Comparison of ENCODE assay signal across 29 cellular contexts in genomic region chr14:87156878-87157277, GRCh38.
"Had no signal": no experiment of that assay in that cellular context is flagged by ENCODE, and none has a peak within 500 bp of the region (broad histone marks: within the 10 kb centered on the region; RNA-seq: fewer than 3 reads in every experiment).

No MANE protein-coding gene starts in this region.

- ATAC-seq: left colon; left lung; lower lobe of right lung; mucosa of descending colon; naive thymus-derived CD4-positive, alpha-beta T cell; natural killer cell treated with Interleukin-12 subunit alpha and Interleukin-12 subunit beta and Interleukin-15 and Interleukin-18, amount 100 ng/mL, for 72 hours; pancreas; right cardiac atrium; sciatic nerve; stimulated activated effector memory CD8-positive, alpha-beta T cell treated with anti-CD3 and anti-CD28 coated beads, Interleukin-12 subunit alpha, Interleukin-12 subunit beta, amount 100 ng/mL, for 72 hours had no signal

- H3K27me3 ChIP-seq: left lung, pancreas, suprapubic skin, tibial artery, uterus had no signal

- H3K36me3 ChIP-seq: left lung, lower lobe of right lung, pancreas, prostate gland, suprapubic skin, thoracic aorta, tibial artery, uterus had no signal

- H3K4me1 ChIP-seq: left lung, lower lobe of right lung, prostate gland, suprapubic skin, tibial artery had no signal

- H3K4me3 ChIP-seq: left lung, lower lobe of right lung, mucosa of descending colon, pancreas, prostate gland, skin epidermis, suprapubic skin, thoracic aorta, tibial artery, uterus had no signal

- FAIRE-seq: islet of Langerhans had no signal

- H3K27ac ChIP-seq: left lung, lower lobe of right lung, pancreas, prostate gland, skin epidermis, suprapubic skin, thoracic aorta, tibial artery, uterus had no signal

- DNase-seq: hypothalamus; immature natural killer cell; kidney; left colon; left lung; lower lobe of right lung; mammary epithelial cell; midbrain; mucosa of descending colon; naive thymus-derived CD4-positive, alpha-beta T cell; pancreas; posterior cingulate gyrus; retina; right cardiac atrium; stimulated activated CD4-positive, alpha-beta T cell treated with anti-CD3 and anti-CD28 coated beads, Interleukin-12 subunit alpha, Interleukin-12 subunit beta, amount 100 ng/mL, for 4 hours; stimulated activated CD4-positive, alpha-beta T cell treated with anti-CD3 and anti-CD28 coated beads, Interleukin-15, amount 100 ng/mL, for 24 hours; stimulated activated CD4-positive, alpha-beta T cell treated with anti-CD3 and anti-CD28 coated beads, Interleukin-4, amount 100 ng/mL, for 24 hours; stimulated activated naive CD4-positive, alpha-beta T cell; tibial artery; trophoblast cell; uterus had no signal

- H3K9me3 ChIP-seq: left lung, lower lobe of right lung, pancreas, prostate gland, suprapubic skin, thoracic aorta, tibial artery, uterus had no signal
